9 cellular contexts compared by ENCODE assay signal in the genomic region with DNA sequence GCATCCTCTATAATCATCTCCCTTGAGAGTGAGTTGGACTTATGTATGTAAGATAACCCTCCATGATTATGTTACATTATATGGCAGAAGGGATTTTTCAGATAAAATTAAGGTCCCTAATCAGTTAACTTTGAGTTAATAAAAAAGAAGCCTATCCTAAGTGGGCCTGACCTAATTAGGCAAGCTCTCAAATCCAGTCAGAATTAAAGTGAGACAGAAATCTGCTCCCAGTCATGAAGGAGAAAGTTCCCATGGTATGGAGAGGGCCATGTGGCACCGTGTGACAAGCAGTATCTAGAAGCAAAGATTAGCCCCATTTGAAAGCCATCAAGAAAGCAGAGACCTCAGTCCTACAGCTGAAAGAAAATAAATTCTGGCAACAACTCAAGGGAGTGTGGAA.
"Had no signal": no experiment of that assay in that cellular context is flagged by ENCODE, and none has a peak within 500 bp of the region (broad histone marks: within the 10 kb centered on the region; RNA-seq: fewer than 3 reads in every experiment).

No MANE protein-coding gene starts in this region.

- H3K4me2 ChIP-seq: GM23338 had no signal

- H2AFZ ChIP-seq: GM23248, GM23338 had no signal

- DNase-seq: GM23248, GOT3, H7, H9, HCEC 1CT, HFFc6 had no signal

- H3K9me3 Mint-ChIP-seq: GM23338, H9, HFFc6 had no signal

- H3K4me1 ChIP-seq: HAP-1 had no signal

- H3K27ac Mint-ChIP-seq: HFFc6 had no signal

- H3K4me3 Mint-ChIP-seq: GM23338, H9, HFFc6 had no signal

- ATAC-seq: GM23338, HCT116 had no signal

- H3K9me3 ChIP-seq: HAP-1 had no signal

- H3K9ac ChIP-seq: GM23248 had no signal

- H3K4me3 ChIP-seq: GM23248, GM23338, HAP-1 had no signal

- H3K27ac ChIP-seq: GM23248 had no signal

- H3K36me3 ChIP-seq: HAP-1 had no signal
